Comparison of ENCODE assay signal across 10 cellular contexts in the genomic region with DNA sequence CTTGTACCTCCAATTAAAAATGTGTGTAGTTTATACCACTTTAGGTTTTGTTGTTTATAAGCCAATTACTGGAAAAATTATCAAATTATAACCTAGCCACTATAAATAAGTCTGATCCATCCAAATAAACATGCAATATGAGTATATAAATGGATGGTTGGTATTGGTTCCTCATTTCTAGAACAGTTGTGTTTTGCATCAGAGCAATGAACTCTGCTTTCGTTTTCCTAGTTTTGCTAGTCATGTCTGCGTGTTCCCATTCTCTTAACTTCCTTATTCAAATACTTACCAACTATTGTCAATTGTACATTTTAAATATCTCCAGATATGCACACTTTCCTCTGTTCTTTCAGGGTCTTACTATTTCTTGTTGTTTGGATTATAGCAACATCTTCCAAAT.
A peak's percentile ranks its signal among the peaks of the same experiment; 100 is the strongest.
DNase-seq lines count a peak whose midpoint lies in the region; ATAC-seq and TF ChIP-seq lines count a peak whose summit lies in the region.
"Had no signal": no experiment of that assay in that cellular context is flagged by ENCODE, and none has a peak within 500 bp of the region (broad histone marks: within the 10 kb centered on the region; RNA-seq: fewer than 3 reads in every experiment).

No MANE protein-coding gene starts in this region.

- no peaks in the 10 kb centered on the region for H3K9me3 ChIP-seq in upper lobe of right lung

- no peaks in the 10 kb centered on the region for H3K36me3 ChIP-seq in upper lobe of right lung

- in situ Hi-C loops in KBM-7 (cut with MboI; ENCODE audit: low pct_unique_long_range_greater_than_20kb, low sequenced_read_pairs), result no loop called here

- intact Hi-C loops in upper lobe of right lung (cut with DNase I), result no loop called here

- H3K4me1 ChIP-seq in upper lobe of right lung, result no peaks in the 10 kb centered on the region

- DNase-seq in KBM-7 (peak; percentile 10), upper lobe of right lung (no peak), NCI-H1694 treated with DMSO at 0.1 percent for 48 hours (lab: John Stamatoyannopoulos, UW) (no peak), GM19240 (ENCODE audit: insufficient read length, low spot score) (no peak), NCI-H1436 treated with DMSO at 0.1 percent for 48 hours (lab: John Stamatoyannopoulos, UW) (no peak)
- DNase-seq: activated effector memory CD4-positive, alpha-beta T cell treated with Interleukin-2 at 50 U/mL for 16 hours; cerebellar nuclear complex; right cardiac atrium had no signal

- no peak overlapping the region for H3K27ac ChIP-seq in upper lobe of right lung

- no peaks in the 10 kb centered on the region for H3K27me3 ChIP-seq in upper lobe of right lung

- ATAC-seq in GM19395 (IDR thresholded peaks at IDR 0.05; ENCODE audit: unreplicated experiment) (peak; percentile 92), HG02870 (IDR thresholded peaks at IDR 0.05; ENCODE audit: unreplicated experiment) (peak; percentile 88), upper lobe of right lung (peak; percentile 77)
- ATAC-seq: right cardiac atrium had no signal

- no peak for TF ChIP-seq CTCF in upper lobe of right lung (IDR thresholded peaks at IDR 0.05)

- no peak overlapping the region for H3K4me3 ChIP-seq in upper lobe of right lung
